Comparison of ENCODE assay signal across 2 cellular contexts in genomic region chr22:43996170-43996980, GRCh38.
TF ChIP-seq lines count a peak whose summit lies in the region.

No MANE protein-coding gene starts in this region.

TF ChIP-seq in GM23338, 12 proteins besides CTCF, POLR2A, EP300 and RAD21 (continued from another document):
- TF ChIP-seq ZNF331 (CRISPR knock-in tag; IDR thresholded peaks at IDR 0.05; ENCODE audit: low read depth) (no peak), ZNF462 (CRISPR knock-in tag; IDR thresholded peaks at IDR 0.05) (no peak), EZH2 (IDR thresholded peaks at IDR 0.05; ENCODE audit: low read depth, unreplicated experiment) (no peak), REST (IDR thresholded peaks at IDR 0.05; ENCODE audit: unreplicated experiment) (no peak), POLR2AphosphoS5 (IDR thresholded peaks at IDR 0.05; ENCODE audit: low read depth) (no peak), JUNB (IDR thresholded peaks at IDR 0.05; ENCODE audit: unreplicated experiment) (no peak), ETS1 (IDR thresholded peaks at IDR 0.05) (no peak)

TF ChIP-seq in endothelial cell of umbilical vein, 7 proteins besides CTCF, POLR2A, EP300 and RAD21 (continued from another document):
- TF ChIP-seq JUN (IDR thresholded peaks at IDR 0.05; ENCODE audit: borderline replicate concordance, insufficient read depth, insufficient read length, low read depth) (no peak), FOS (IDR thresholded peaks at IDR 0.05; ENCODE audit: borderline replicate concordance, insufficient read depth, low read length) (no peak), MYC (IDR thresholded peaks at IDR 0.05; ENCODE audit: low read depth, low read length) (no peak), EZH2 (IDR thresholded peaks at IDR 0.05; ENCODE audit: borderline replicate concordance, low read depth, low read length, severe bottlenecking) (no peak)
TF ChIP-seq in endothelial cell of umbilical vein: peak in this region for 0.
